Comparison of ENCODE assay signal across 19 cellular contexts in genomic region chr15:96089396-96090058, GRCh38.
"Had no signal": no experiment of that assay in that cellular context is flagged by ENCODE, and none has a peak within 500 bp of the region (broad histone marks: within the 10 kb centered on the region; RNA-seq: fewer than 3 reads in every experiment).

No MANE protein-coding gene starts in this region.

- ATAC-seq: activated CD8-positive, alpha-beta memory T cell treated with anti-CD3 and anti-CD28 coated beads, Interleukin-2, amount 10 ng/mL, durations not matched to agents 7 days and 5 days; gastroesophageal sphincter had no signal

- H3K9me3 ChIP-seq: ascending aorta, breast epithelium, gastroesophageal sphincter, tibial nerve had no signal

- H3K36me3 ChIP-seq: ascending aorta, breast epithelium, gastroesophageal sphincter, tibial nerve had no signal

- H3K27ac ChIP-seq: ascending aorta, breast epithelium had no signal

- H3K4me1 ChIP-seq: breast epithelium had no signal

- H3K4me3 ChIP-seq: ascending aorta, breast epithelium, smooth muscle cell had no signal

- DNase-seq: activated CD4-positive, alpha-beta T cell treated with anti-CD3 and anti-CD28 coated beads, Interleukin-2, amount 50 U/mL, for 48 hours; activated CD4-positive, CD25-positive, alpha-beta regulatory T cell treated with anti-CD3 and anti-CD28 coated beads, Interleukin-2, amount 50 U/mL, for 72 hours; activated CD8-positive, alpha-beta memory T cell treated with anti-CD3 and anti-CD28 coated beads, Interleukin-2, amount 10 ng/mL, durations not matched to agents 7 days and 5 days; activated naive CD4-positive, alpha-beta T cell treated with anti-CD3 and anti-CD28 coated beads, Interleukin-2, amount 10 ng/mL, durations not matched to agents 7 days and 5 days; activated T-cell treated with anti-CD3 and anti-CD28 coated beads, Interleukin-2, amount 50 U/mL, for 1 hour; endodermal cell; mammary epithelial cell; naive B cell; nucleus accumbens; posterior cingulate gyrus; stimulated activated CD4-positive, alpha-beta T cell treated with anti-CD3 and anti-CD28 coated beads, Interleukin-4, amount 100 ng/mL, for 4 hours; stimulated activated CD8-positive, alpha-beta memory T cell treated with anti-CD3 and anti-CD28 coated beads, Interleukin-4, amount 100 ng/mL, for 48 hours; stimulated activated naive CD4-positive, alpha-beta T cell treated with Interleukin-2 at 50 U/mL for 16 hours; substantia nigra had no signal

- H3K27me3 ChIP-seq: ascending aorta, breast epithelium, gastroesophageal sphincter, tibial nerve had no signal
